In genomic region chr11:126185200-126186030, GRCh38 we compare ENCODE assay signal across 1 cellular context.
A peak's percentile ranks its signal among the peaks of the same experiment; 100 is the strongest.
TF ChIP-seq lines count a peak whose summit lies in the region.

No MANE protein-coding gene starts in this region.

TF ChIP-seq in HepG2, 621 proteins besides CTCF, POLR2A, EP300 and RAD21 (continued from another document and continues in another):
- TF ChIP-seq CSRNP2 (CRISPR knock-in tag; conservative IDR thresholded peaks at IDR 0.05; ENCODE audit: low read depth) (no peak), ZNF121 (CRISPR knock-in tag; IDR thresholded peaks at IDR 0.05) (no peak), PHF8 (CRISPR knock-in tag; IDR thresholded peaks at IDR 0.05) (no peak), MXI1 (IDR thresholded peaks at IDR 0.05; ENCODE audit: borderline replicate concordance, low read depth, low read length) (no peak), GTF2F1 (IDR thresholded peaks at IDR 0.05; ENCODE audit: low read length) (no peak), CHD4 (IDR thresholded peaks at IDR 0.05; ENCODE audit: borderline replicate concordance, low read length) (no peak), ZNF260 (CRISPR knock-in tag; IDR thresholded peaks at IDR 0.05; ENCODE audit: borderline replicate concordance, low read depth) (no peak), RELA (CRISPR knock-in tag; IDR thresholded peaks at IDR 0.05) (no peak), FUBP1 (CRISPR knock-in tag; IDR thresholded peaks at IDR 0.05; ENCODE audit: borderline replicate concordance) (no peak), ZNF430 (CRISPR knock-in tag; IDR thresholded peaks at IDR 0.05) (no peak), HOXD1 (CRISPR knock-in tag; IDR thresholded peaks at IDR 0.05) (no peak), RFX3 (CRISPR knock-in tag; IDR thresholded peaks at IDR 0.05) (no peak), IRX3 (CRISPR knock-in tag; IDR thresholded peaks at IDR 0.05; ENCODE audit: borderline replicate concordance, low read depth) (no peak), KDM4B (CRISPR knock-in tag; IDR thresholded peaks at IDR 0.05) (no peak), ZBTB44 (CRISPR knock-in tag; IDR thresholded peaks at IDR 0.05) (no peak), PRPF4 (IDR thresholded peaks at IDR 0.05; ENCODE audit: low read depth, low read length, poor library complexity, severe bottlenecking) (no peak), PRDM10 (CRISPR knock-in tag; IDR thresholded peaks at IDR 0.05; ENCODE audit: low read depth) (no peak), TAF1 (CRISPR knock-in tag; IDR thresholded peaks at IDR 0.05) (no peak), POLR2G (IDR thresholded peaks at IDR 0.05; ENCODE audit: low read depth, low read length) (no peak), AHDC1 (CRISPR knock-in tag; IDR thresholded peaks at IDR 0.05; ENCODE audit: borderline replicate concordance) (no peak), STAT6 (CRISPR knock-in tag; IDR thresholded peaks at IDR 0.05; ENCODE audit: borderline replicate concordance) (no peak), IKZF5 (CRISPR knock-in tag; IDR thresholded peaks at IDR 0.05) (no peak), ZNF180 (CRISPR knock-in tag; IDR thresholded peaks at IDR 0.05; ENCODE audit: borderline replicate concordance, low read depth) (no peak), ZNF710 (CRISPR knock-in tag; IDR thresholded peaks at IDR 0.05; ENCODE audit: borderline replicate concordance) (no peak), MIXL1 (CRISPR knock-in tag; IDR thresholded peaks at IDR 0.05) (0 out of 2 replicates have a peak, but pooled peaks have one; percentile 10), ZNF629 (CRISPR knock-in tag; conservative IDR thresholded peaks at IDR 0.05) (no peak), HDAC6 (IDR thresholded peaks at IDR 0.05; ENCODE audit: low read depth, low read length) (no peak), THAP8 (CRISPR knock-in tag; IDR thresholded peaks at IDR 0.05; ENCODE audit: borderline replicate concordance) (no peak), ZNF441 (CRISPR knock-in tag; IDR thresholded peaks at IDR 0.05; ENCODE audit: borderline replicate concordance) (no peak), ZNF878 (CRISPR knock-in tag; IDR thresholded peaks at IDR 0.05) (no peak), GRHL1 (CRISPR knock-in tag; conservative IDR thresholded peaks at IDR 0.05) (no peak), ZFP36L2 (CRISPR knock-in tag; IDR thresholded peaks at IDR 0.05) (no peak), ZNF333 (CRISPR knock-in tag; IDR thresholded peaks at IDR 0.05; ENCODE audit: borderline replicate concordance) (no peak), ZNF263 (CRISPR knock-in tag; IDR thresholded peaks at IDR 0.05) (no peak), NFE2L2 (IDR thresholded peaks at IDR 0.05; ENCODE audit: low read length) (no peak), ZNF225 (CRISPR knock-in tag; IDR thresholded peaks at IDR 0.05) (no peak)
